In the genomic region with DNA sequence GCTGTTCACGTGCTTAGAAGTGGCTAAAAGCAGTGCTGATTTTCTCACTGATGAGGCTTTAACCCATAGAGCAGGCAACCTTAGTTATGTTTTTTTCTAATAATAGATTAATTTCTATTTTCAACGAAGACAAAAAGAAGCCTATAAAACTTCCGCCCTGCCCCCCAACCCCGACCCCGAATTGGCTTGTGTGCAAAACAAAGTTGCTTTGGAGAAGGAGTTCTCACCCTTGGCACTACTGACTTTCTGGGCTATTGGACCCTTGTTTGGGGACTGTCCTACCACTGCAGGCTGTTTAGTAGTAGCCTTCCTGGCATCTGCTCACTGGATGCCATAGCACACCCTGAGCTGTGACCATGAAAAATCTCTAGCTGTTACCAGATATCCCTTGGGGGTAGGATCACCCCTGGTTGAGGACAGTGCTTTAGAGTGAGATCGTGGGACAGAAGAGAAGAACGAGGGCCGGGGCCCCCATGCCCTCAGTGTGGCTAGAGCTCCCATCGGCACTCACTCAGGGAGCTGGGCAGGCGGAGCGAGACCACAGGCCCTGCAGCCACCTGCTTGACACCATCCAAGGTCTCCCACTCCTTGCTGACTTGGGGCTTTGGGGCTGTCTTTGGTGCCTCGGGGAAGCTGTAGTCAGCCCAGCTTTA, we compare ENCODE assay signal across 22 cellular contexts.
"Had no signal": no experiment of that assay in that cellular context is flagged by ENCODE, and none has a peak within 500 bp of the region (broad histone marks: within the 10 kb centered on the region; RNA-seq: fewer than 3 reads in every experiment).

No MANE protein-coding gene starts in this region.

- DNase-seq: effector memory CD8-positive, alpha-beta T cell; glutamatergic neuron; kidney; left cardiac atrium; left ventricle myocardium inferior; mesenchymal stem cell; midbrain; naive B cell; sigmoid colon; small intestine; stimulated activated CD4-positive, alpha-beta T cell treated with anti-CD3 and anti-CD28 coated beads, Interleukin-12 subunit alpha, Interleukin-12 subunit beta, amount 100 ng/mL, for 4 hours; stimulated activated naive CD4-positive, alpha-beta T cell treated with Interleukin-2 at 50 U/mL for 16 hours; uterus had no signal

- H3K9me3 ChIP-seq: esophagus muscularis mucosa, gastroesophageal sphincter, left ventricle myocardium inferior, neutrophil, ovary, right atrium auricular region, sigmoid colon, uterus had no signal

- H3K27me3 ChIP-seq: neutrophil, ovary, right atrium auricular region, uterus had no signal

- H3K9me3 Mint-ChIP-seq: effector memory CD8-positive, alpha-beta T cell; naive B cell; nephron; type B pancreatic cell had no signal

- H3K4me3 Mint-ChIP-seq: effector memory CD8-positive, alpha-beta T cell; nephron; type B pancreatic cell had no signal

- H3K27ac ChIP-seq: epithelial cell of prostate, esophagus muscularis mucosa, gastroesophageal sphincter, left ventricle myocardium inferior, neutrophil, ovary, right atrium auricular region, sigmoid colon, uterus had no signal

- ATAC-seq: effector memory CD8-positive, alpha-beta T cell; gastroesophageal sphincter had no signal

- H3K36me3 ChIP-seq: esophagus muscularis mucosa, gastroesophageal sphincter, left ventricle myocardium inferior, neutrophil, ovary, right atrium auricular region, sigmoid colon, uterus had no signal

- H3K27ac Mint-ChIP-seq: effector memory CD8-positive, alpha-beta T cell; naive B cell; nephron; type B pancreatic cell had no signal

- H3K4me3 ChIP-seq: esophagus muscularis mucosa, gastroesophageal sphincter, left ventricle myocardium inferior, lung, ovary, right atrium auricular region, sigmoid colon, uterus had no signal

- H3K36me3 Mint-ChIP-seq: naive B cell, type B pancreatic cell had no signal

- H3K4me1 Mint-ChIP-seq: nephron had no signal

- H3K4me1 ChIP-seq: esophagus muscularis mucosa, gastroesophageal sphincter, left ventricle myocardium inferior, right atrium auricular region, sigmoid colon, uterus had no signal
